8 cellular contexts compared by ENCODE assay signal in genomic region chr1:1349256-1350012, GRCh38. TPM values are rescaled to one million over a fixed set of nuclear protein-coding genes. Genes with fewer than 3 reads are reported as not detected.
DNase-seq lines count a peak whose midpoint lies in the region; ATAC-seq lines count a peak whose summit lies in the region.

Gene DVL1, minus strand, starts transcription at chr1:1349418. Its CDS starts 353 bp downstream, at chr1:1349065.

- peak within 1 kb of the TSS; percentile 84 for H3K27ac ChIP-seq in neuronal stem cell (replicated peaks; ENCODE audit: low read length)
- H3K27ac ChIP-seq in temporal lobe (ENCODE audit: low read depth, low read length), result peak within 1 kb of the TSS; percentile 44

- H3K23ac ChIP-seq in neuronal stem cell (ENCODE audit: low read depth, low read length, poor library complexity), result peak within 1 kb of the TSS; percentile 98

- H3K9ac ChIP-seq in neuronal stem cell (ENCODE audit: low read depth, low read length, poor library complexity), result peak within 1 kb of the TSS; percentile 99

- H3K4me1 ChIP-seq in neuronal stem cell (ENCODE audit: control insufficient read depth in 2 of 2, insufficient read depth in 1 of 2, low read depth in 1 of 2, low read length in 2 of 2), result peaks cover 24 to 34% of the 10 kb centered on the region in 2 donors

- H2BK120ac ChIP-seq in neuronal stem cell (ENCODE audit: low read depth, low read length), result no peak within 1 kb of the TSS

- H2BK5ac ChIP-seq in neuronal stem cell (ENCODE audit: low read length), result peak within 1 kb of the TSS; percentile 99

- no peak within 1 kb of the TSS for H3K4ac ChIP-seq in neuronal stem cell (ENCODE audit: low read length)

- peak within 1 kb of the TSS; percentile 100 for H3K4me2 ChIP-seq in neuronal stem cell (ENCODE audit: insufficient read depth, low read length, poor library complexity, severe bottlenecking)

- ATAC-seq in GM18520 (IDR thresholded peaks at IDR 0.05; ENCODE audit: unreplicated experiment) (peak; percentile 49), HG03135 (IDR thresholded peaks at IDR 0.05; ENCODE audit: unreplicated experiment) (peak; percentile 51)

- H4K8ac ChIP-seq in neuronal stem cell (ENCODE audit: low read depth, low read length), result peak within 1 kb of the TSS; percentile 65

- peak within 1 kb of the TSS; percentile 67 for H2BK15ac ChIP-seq in neuronal stem cell (ENCODE audit: low read length)

- DNase-seq in AG08396 (ENCODE audit: low spot score) (peak; percentile 93), RKO (ENCODE audit: low spot score) (peak; percentile 64), foreskin melanocyte (peak; percentile 24), neuronal stem cell (ENCODE audit: low spot score) (peak; percentile 69)
- peak; percentile 38 to 78 (median 57) for DNase-seq in activated naive CD4-positive, alpha-beta T cell (lab: John Stamatoyannopoulos, UW)

- peaks cover 0 to 14% (median 6%) of the 10 kb centered on the region in 3 experiments for H3K27me3 ChIP-seq in neuronal stem cell (ENCODE audit: control insufficient read depth in 3 of 3, insufficient read depth in 3 of 3, low read depth in 1 of 3, low read length in 3 of 3)

- H2AFZ ChIP-seq in neuronal stem cell (ENCODE audit: low read length), result peak within 1 kb of the TSS; percentile 93

- H3K9me3 ChIP-seq in neuronal stem cell (replicated peaks in 1 of 2; ENCODE audit: control insufficient read depth in 2 of 2, insufficient read depth in 1 of 2, low read depth in 1 of 2, low read length in 2 of 2), result peaks cover 0 to 3% of the 10 kb centered on the region in 2 donors

- H2AK5ac ChIP-seq in neuronal stem cell (ENCODE audit: low read depth, low read length), result peak within 1 kb of the TSS; percentile 97

- H3K18ac ChIP-seq in neuronal stem cell (ENCODE audit: low read length), result peak within 1 kb of the TSS; percentile 99

- H3K36me3 ChIP-seq in neuronal stem cell (replicated peaks in 1 of 2; ENCODE audit: control insufficient read depth in 2 of 2, insufficient read depth in 2 of 2, low read length in 2 of 2), result peaks cover 2 to 5% of the 10 kb centered on the region in 2 donors

- H4K91ac ChIP-seq in neuronal stem cell (ENCODE audit: low read depth, low read length, poor library complexity), result peak within 1 kb of the TSS; percentile 97

- peak within 1 kb of the TSS; percentile 84 for H2BK12ac ChIP-seq in neuronal stem cell (ENCODE audit: low read length)

- H3K14ac ChIP-seq in neuronal stem cell (ENCODE audit: low read length), result peak within 1 kb of the TSS; percentile 97

- WGBS in neuronal stem cell (ENCODE audit: extremely low coverage in 2 of 2, insufficient read length in 2 of 2, insufficient replicate concordance in 1 of 2), 2 donors, result no CpG with 5 or more reads among the region's 122 CpGs

- H3K4me3 ChIP-seq in neuronal stem cell (ENCODE audit: low read length in 2 of 2), result peak within 1 kb of the TSS; percentile 96 to 99

- H3K79me1 ChIP-seq in neuronal stem cell (ENCODE audit: low read depth, low read length), result peaks cover 29% of the 10 kb centered on the region

RNA-seq across cellular contexts. Expression of gene DVL1, which starts in this region (rescaled TPM):
- 31.8 TPM for polyA plus RNA-seq in neuronal stem cell (2013, experiment 1 of 2)
- 31.9 TPM for polyA plus RNA-seq in neuronal stem cell (2013, experiment 2 of 2)
- 43.3 TPM for total RNA-seq in temporal lobe

Comparison
In these comparisons a context has a peak if more than half of its experiments do, and no peak if none do; other contexts are left out.
1. Peak in every context shown above with its lines: DNase-seq, ATAC-seq, H3K4me3 ChIP-seq and H3K27ac ChIP-seq.
2. DNase-seq: peak in every context shown above with its lines; median percentile 93 in AG08396; 69 in neuronal stem cell; 64 in RKO; 57 in activated naive CD4-positive, alpha-beta T cell; 24 in foreskin melanocyte.